Comparison of ENCODE assay signal across 26 cellular contexts in the genomic region with DNA sequence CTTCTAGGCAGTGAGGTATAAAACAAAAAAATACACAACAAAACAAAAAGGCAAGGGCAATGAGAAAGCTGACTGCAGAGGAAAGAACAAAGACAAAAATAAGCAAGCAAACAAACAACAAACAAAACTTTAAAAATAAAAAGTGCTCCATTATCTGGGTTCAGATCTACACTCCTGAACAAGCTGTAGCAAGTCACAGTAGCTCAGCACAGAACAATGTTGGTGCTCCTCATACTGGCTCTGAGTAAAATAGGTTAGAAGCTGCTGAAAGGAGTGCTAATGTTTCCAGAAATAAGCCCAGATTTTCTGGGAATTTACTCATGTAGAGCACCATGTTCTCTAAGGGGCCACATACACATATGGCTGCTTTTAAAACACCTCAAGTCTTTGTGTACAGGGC. TPM values are rescaled to one million over a fixed set of nuclear protein-coding genes. Genes with fewer than 3 reads are reported as not detected.
A peak's percentile ranks its signal among the peaks of the same experiment; 100 is the strongest.
DNase-seq lines count a peak whose midpoint lies in the region; ATAC-seq, FAIRE-seq and TF ChIP-seq lines count a peak whose summit lies in the region.
"Had no signal": no experiment of that assay in that cellular context is flagged by ENCODE, and none has a peak within 500 bp of the region (broad histone marks: within the 10 kb centered on the region; RNA-seq: fewer than 3 reads in every experiment).

No MANE protein-coding gene starts in this region.

- H4K20me1 ChIP-seq in GM12878 (ENCODE audit: control insufficient read depth, insufficient read depth) (no peaks in the 10 kb centered on the region), GM23248 (ENCODE audit: insufficient read depth) (no peaks in the 10 kb centered on the region)

- no TSS peak for BruUV-seq in GM12878 (replicated peaks; lab: Mats Ljungman, UMichigan)

- peak overlapping the region; percentile 39 for H2AFZ ChIP-seq in ACC112 (ENCODE audit: low read length, unreplicated experiment)
- no peak overlapping the region for H2AFZ ChIP-seq in GM12878 (ENCODE audit: control insufficient read depth, low read depth, low read length)
- no peak overlapping the region for H2AFZ ChIP-seq in GM23248
- H2AFZ ChIP-seq: GM23338 had no signal

- intact Hi-C loops in GM12878 (cut with micrococcal nuclease; ENCODE audit: unreplicated experiment), result no loop called here

- H3K9ac ChIP-seq in GM12878 (ENCODE audit: control insufficient read depth, insufficient read depth, low read length) (no peak overlapping the region), GM23248 (no peak overlapping the region)

- H3K27me3 ChIP-seq in ACC112 (ENCODE audit: insufficient read depth, low read length), result no peaks in the 10 kb centered on the region
- H3K27me3 ChIP-seq in GM12878 (replicated peaks in 1 of 2; ENCODE audit: control insufficient read depth in 2 of 2, insufficient read depth in 2 of 2, low read length in 1 of 2), result no peaks in the 10 kb centered on the region
- H3K27me3 ChIP-seq in foreskin keratinocyte, result no peaks in the 10 kb centered on the region
- no peaks in the 10 kb centered on the region for H3K27me3 ChIP-seq in GM23248 (replicated peaks; ENCODE audit: insufficient read depth)

- no peaks in the 10 kb centered on the region for H3K36me3 ChIP-seq in ACC112 (ENCODE audit: insufficient read depth, low read length)
- no peaks in the 10 kb centered on the region for H3K36me3 ChIP-seq in GM12878 (ENCODE audit: control insufficient read depth in 2 of 2, insufficient read depth in 2 of 2, low read length in 1 of 2)
- no peaks in the 10 kb centered on the region for H3K36me3 ChIP-seq in GM23248 (ENCODE audit: low read depth)

- SMC1A ChIA-PET in GM12878 (lab: Charles Lee; ENCODE audit: uncharacterized antibody, unreplicated experiment), result interaction anchor here (0.6 to 13.2 kb wide), 11 partner anchors 17 to 236 kb away, joined by 3 to 510 read pairs (median 4); a partner anchor contains a TSS

- H3K27ac ChIP-seq in ACC112 (ENCODE audit: low read depth, low read length) (no peak overlapping the region), GM12878 (ENCODE audit: control insufficient read depth, insufficient read depth) (peak overlapping the region; percentile 45), foreskin keratinocyte (no peak overlapping the region), GM23248 (no peak overlapping the region)
- H3K27ac ChIP-seq: C4-2B, RWPE1 had no signal

- TF ChIP-seq EP300 in GM12878 (IDR thresholded peaks at IDR 0.05; ENCODE audit: borderline replicate concordance in 1 of 2, control insufficient read depth in 1 of 2, low read depth in 2 of 2, low read length in 2 of 2), result no peak

- H3K4me3 ChIP-seq in ACC112 (ENCODE audit: low read depth, low read length) (no peak overlapping the region), GM12878 (no peak overlapping the region), GM23248 (no peak overlapping the region)
- H3K4me3 ChIP-seq: GM23338 had no signal

- ATAC-seq in GM12878 (no peak), foreskin keratinocyte (peak; percentile 79)
- ATAC-seq: GM23338, Panc1 had no signal

- DNase-seq in GM19239 (ENCODE audit: insufficient read length, low spot score) (no peak), GM12878 (ENCODE audit: low read depth, low spot score) (no peak), foreskin keratinocyte (peak; percentile 33 to 71), hypothalamus (lab: John Stamatoyannopoulos, UW) (no peak), amniotic stem cell (lab: John Stamatoyannopoulos, UW) (no peak), GM23248 (no peak)
- no peak for DNase-seq in stimulated activated naive CD4-positive, alpha-beta T cell treated with Interleukin-2 at 50 U/mL for 16 hours (lab: John Stamatoyannopoulos, UW)
- DNase-seq: CD8-positive, alpha-beta memory T cell; DMS 273 treated with DMSO at 0.1 percent for 48 hours; DMS79 treated with DMSO at 0.1 percent for 48 hours; H9; NCI-H1092 treated with DMSO at 0.1 percent for 48 hours; NCI-H1436; NCI-H187; NCI-H2081 treated with DMSO at 0.1 percent for 48 hours; NCI-H2171; NCI-H226; NCI-H510A; NCI-H69; SHP77 treated with DMSO at 0.1 percent for 48 hours had no signal

- in situ Hi-C loops in GM12878 (cut with MboI), result no loop called here
- in situ Hi-C loops in GM23248 (cut with MboI), result no loop called here

- RAD21 ChIA-PET in GM12878 (lab: Charles Lee; ENCODE audit: unreplicated experiment), result interaction anchor here (0.8 to 12.4 kb wide), 7 partner anchors 16 to 591 kb away, joined by 3 to 393 read pairs (median 9); a partner anchor contains a TSS

- H3K4me2 ChIP-seq in GM12878 (ENCODE audit: control insufficient read depth, insufficient read depth) (no peak overlapping the region), GM23248 (ENCODE audit: unreplicated experiment) (no peak overlapping the region)
- H3K4me2 ChIP-seq: GM23338 had no signal

- no peak for TF ChIP-seq CTCF in GM12878 (IDR thresholded peaks at IDR 0.05 in 2 of 3, conservative IDR thresholded peaks at IDR 0.05 in 1 of 3; ENCODE audit: control insufficient read depth in 2 of 3, extremely low read depth in 1 of 3, insufficient read depth in 1 of 3, low read depth in 3 of 3, low read length in 3 of 3)
- TF ChIP-seq CTCF in foreskin keratinocyte (conservative IDR thresholded peaks at IDR 0.05), result peak; percentile 29

- peaks cover 10% of the 10 kb centered on the region for H3K9me3 ChIP-seq in GM12878 (replicated peaks; ENCODE audit: control insufficient read depth, insufficient read depth, low read length)
- H3K9me3 ChIP-seq in GM23248 (ENCODE audit: low read depth), result no peaks in the 10 kb centered on the region

- no peaks in the 10 kb centered on the region for H3F3A ChIP-seq in GM23248 (ENCODE audit: insufficient read depth)

- CTCF ChIA-PET in GM12878 (lab: Yijun Ruan, JAX), result interaction anchor here (0.6 to 12.2 kb wide), 6 partner anchors 9 to 82 kb away, joined by 3 to 153 read pairs (median 4); a partner anchor contains a TSS

- TF ChIP-seq POLR2A in GM12878 (IDR thresholded peaks at IDR 0.05; ENCODE audit: low read depth, low read length), result no peak

- TF ChIP-seq RAD21 in GM12878 (IDR thresholded peaks at IDR 0.05; ENCODE audit: insufficient read depth, low read depth, low read length), result no peak

- H3K4me1 ChIP-seq in ACC112 (ENCODE audit: control insufficient read depth, insufficient read depth, low read length, unreplicated experiment) (peaks cover 9% of the 10 kb centered on the region), GM12878 (ENCODE audit: control insufficient read depth, insufficient read depth, low read length) (peaks cover 82% of the 10 kb centered on the region), foreskin keratinocyte (peaks cover 17% of the 10 kb centered on the region), GM23248 (ENCODE audit: insufficient read depth) (no peaks in the 10 kb centered on the region)

- no peaks in the 10 kb centered on the region for H3K9me2 ChIP-seq in GM23248 (ENCODE audit: insufficient read depth)

- H3K79me2 ChIP-seq in ACC112 (ENCODE audit: control insufficient read depth, insufficient read depth, low read length, unreplicated experiment), result no peaks in the 10 kb centered on the region
- H3K79me2 ChIP-seq in GM12878 (ENCODE audit: control insufficient read depth, insufficient read depth, low read length), result peaks cover 3% of the 10 kb centered on the region; the same call in 1 of the 2 replicates
- H3K79me2 ChIP-seq in GM23248 (ENCODE audit: insufficient read depth), result no peaks in the 10 kb centered on the region

- FAIRE-seq in GM19239 (lab: Jason Lieb, UNC) (peak; percentile 62), GM12878 (lab: Jason Lieb, UNC) (no peak)
- FAIRE-seq: A204.1 had no signal

- POLR2A ChIA-PET in GM12878 (lab: Charles Lee), result interaction anchor here (2.2 to 13.1 kb wide), 3 partner anchors 16 to 37 kb away, joined by 7 to 203 read pairs (median 99); a partner anchor contains a TSS

TF ChIP-seq in GM12878, 131 proteins besides CTCF, POLR2A, EP300 and RAD21:
- no peak for TF ChIP-seq NFXL1 (IDR thresholded peaks at IDR 0.05; ENCODE audit: borderline replicate concordance)
- no peak for TF ChIP-seq RB1 (IDR thresholded peaks at IDR 0.05; ENCODE audit: borderline replicate concordance)
- TF ChIP-seq ASH2L (IDR thresholded peaks at IDR 0.05; ENCODE audit: borderline replicate concordance, low read depth), result no peak

RNA-seq across cellular contexts. Expression of a gene that starts 16.6 kb away (rescaled TPM):
- 55.2 and 55.7 TPM in 2 replicates for total RNA-seq in GM12878 (2013; cell fraction: nucleolus; rRNA removed)
- total RNA-seq in GM12878 (2014; rRNA removed) (37.7 and 38.4 TPM in 2 replicates), GM12878 (2014; rRNA removed; fragmentation: Illumina TruSeq; extraction: Trizol) (33.3 and 34.9 TPM in 2 replicates), GM12878 (2021) (27.6 and 27.7 TPM in 2 replicates), foreskin keratinocyte (12.8 and 18.3 TPM in 2 replicates)
- 12.1 TPM for polyA plus RNA-seq in GM12878 (2011; ENCODE audit: low read depth)
- polyA plus RNA-seq in GM12878 (2011; rRNA removed) (32.3 and 36.7 TPM in 2 replicates), GM12878 (2014; fragmentation: Illumina TruSeq; extraction: Trizol) (26.9 and 27.4 TPM in 2 replicates), GM12878 (2014; fragmentation: Nextera tagmentation; extraction: Ambion mirVana) (10 to 100 TPM; 20.3 to 32.1 TPM), GM12878 (2014; rRNA removed) (22.9 and 27.3 TPM in 2 replicates), GM12878 (2016; fragmentation: Nextera tagmentation; extraction: Ambion mirVana) (10 to 100 TPM; 27.7 to 28.0 TPM), foreskin keratinocyte (7.1 and 7.3 TPM in 2 replicates), GM23248 (2016; fragmentation: Nextera tagmentation; extraction: Ambion mirVana) (16.2 and 16.4 TPM in 2 replicates)
- 54.2 and 57.2 TPM in 2 replicates for polyA plus RNA-seq in GM12878 (2011; cell fraction: cytosol; rRNA removed)
- polyA plus RNA-seq in GM12878 (2011; cell fraction: nucleus; rRNA removed), result 39.7 and 50.3 TPM in 2 replicates
- 17.1 and 20.4 TPM in 2 replicates for polyA plus RNA-seq in GM12878 (2012)
- polyA minus RNA-seq in GM12878 (2011; rRNA and poly(A)+ RNA removed), result 84.4 and 93.6 TPM in 2 replicates
- 18.3 and 20.3 TPM in 2 replicates for polyA minus RNA-seq in GM12878 (2011; cell fraction: cytosol; rRNA and poly(A)+ RNA removed)
- polyA minus RNA-seq in GM12878 (2011; cell fraction: nucleus; rRNA and poly(A)+ RNA removed), result 60.7 and 101 TPM in 2 replicates
- total RNA-seq in GM23248 (2014; rRNA removed; shearing (Covaris generic)), result 10.5 and 19.3 TPM in 2 replicates

Comparison
In these comparisons a context has a peak if more than half of its experiments do, and no peak if none do; other contexts are left out.
1. DNase-seq: peak in foreskin keratinocyte (2 of 2); none in GM19239 (single experiment), GM12878 (single experiment), hypothalamus (0 of 51), amniotic stem cell (single experiment), GM23248 (single experiment) and stimulated activated naive CD4-positive, alpha-beta T cell treated with Interleukin-2 at 50 U/mL for 16 hours (single experiment).